Comparison of ENCODE assay signal across 1 cellular context in genomic region chr12:94059394-94060368, GRCh38.
TF ChIP-seq lines count a peak whose summit lies in the region.

No MANE protein-coding gene starts in this region.

TF ChIP-seq in liver, 16 proteins besides CTCF, POLR2A, EP300 and RAD21 (continued from another document):
- TF ChIP-seq REST (IDR thresholded peaks at IDR 0.05) (no peak), TAF1 (conservative IDR thresholded peaks at IDR 0.05) (no peak), FOXA2 (IDR thresholded peaks at IDR 0.05) (no peak)
